In genomic region chr13:98436379-98436909, GRCh38 we compare ENCODE assay signal across 30 cellular contexts.
"Had no signal": no experiment of that assay in that cellular context is flagged by ENCODE, and none has a peak within 500 bp of the region (broad histone marks: within the 10 kb centered on the region; RNA-seq: fewer than 3 reads in every experiment).

No MANE protein-coding gene starts in this region.

- H3K9ac ChIP-seq: neural progenitor cell had no signal

- H3K4me1 ChIP-seq: left lung, lower lobe of right lung, neural progenitor cell, right atrium auricular region, stomach, testis, thyroid gland, transverse colon, upper lobe of left lung, vagina had no signal

- ATAC-seq: left colon; left lung; lower lobe of right lung; natural killer cell; sciatic nerve; stimulated activated naive B cell treated with anti-CD40 and anti-IgM and Interleukin-4, amounts not matched to agents 10 μg/mL and 1 μg/mL and 100 μg/mL, for 72 hours; stimulated activated naive CD8-positive, alpha-beta T cell treated with anti-CD3 and anti-CD28 coated beads, Interleukin-15, Interleukin-2, amounts not matched to agents 100 U/mL and 50 U/mL, for 24 hours had no signal

- H3K27ac ChIP-seq: left lung, lower lobe of right lung, neural progenitor cell, neutrophil, ovary, right atrium auricular region, skin epidermis, stomach, testis, thyroid gland, transverse colon, upper lobe of left lung, vagina had no signal

- H3K9me3 ChIP-seq: left lung, lower lobe of right lung, neutrophil, ovary, right atrium auricular region, stomach, testis, thyroid gland, transverse colon, upper lobe of left lung, vagina had no signal

- H3K36me3 ChIP-seq: neural progenitor cell, neutrophil, ovary, transverse colon had no signal

- DNase-seq: hippocampal formation; immature natural killer cell; kidney; left colon; left lung; lower lobe of right lung; mammary epithelial cell; mesendoderm; naive B cell; natural killer cell; nephron progenitor cell; occipital lobe; ovary; stimulated activated CD4-positive, alpha-beta T cell treated with anti-CD3 and anti-CD28 coated beads, Interleukin-12 subunit alpha, Interleukin-12 subunit beta, amount 100 ng/mL, for 4 hours; stimulated activated CD4-positive, alpha-beta T cell treated with anti-CD3 and anti-CD28 coated beads, Interleukin-15, amount 100 ng/mL, for 24 hours; stimulated activated CD4-positive, alpha-beta T cell treated with anti-CD3 and anti-CD28 coated beads, Interleukin-2, amount 100 ng/mL, for 24 hours; stimulated activated CD4-positive, alpha-beta T cell treated with anti-CD3 and anti-CD28 coated beads, Interleukin-4, amount 100 ng/mL, for 1 hour; stimulated activated naive B cell treated with anti-CD40 and anti-IgM and Interleukin-4, amounts not matched to agents 10 μg/mL and 1 μg/mL and 100 μg/mL, for 72 hours; stimulated activated naive CD8-positive, alpha-beta T cell treated with anti-CD3 and anti-CD28 coated beads, Interleukin-15, Interleukin-2, amounts not matched to agents 100 U/mL and 50 U/mL, for 24 hours; stomach; testis; thyroid gland; transverse colon; upper lobe of left lung had no signal

- H3K27me3 ChIP-seq: left lung, neural progenitor cell, neutrophil, ovary, right atrium auricular region, stomach, testis, thyroid gland, transverse colon, upper lobe of left lung, vagina had no signal

- H2AFZ ChIP-seq: neural progenitor cell had no signal

- H3K4me3 ChIP-seq: left lung, lower lobe of right lung, neural progenitor cell, ovary, right atrium auricular region, skin epidermis, stomach, testis, thyroid gland, transverse colon, upper lobe of left lung, vagina had no signal

- H3K4me2 ChIP-seq: neural progenitor cell had no signal
